ENCODE assay signal across 8 cellular contexts in the genomic region with DNA sequence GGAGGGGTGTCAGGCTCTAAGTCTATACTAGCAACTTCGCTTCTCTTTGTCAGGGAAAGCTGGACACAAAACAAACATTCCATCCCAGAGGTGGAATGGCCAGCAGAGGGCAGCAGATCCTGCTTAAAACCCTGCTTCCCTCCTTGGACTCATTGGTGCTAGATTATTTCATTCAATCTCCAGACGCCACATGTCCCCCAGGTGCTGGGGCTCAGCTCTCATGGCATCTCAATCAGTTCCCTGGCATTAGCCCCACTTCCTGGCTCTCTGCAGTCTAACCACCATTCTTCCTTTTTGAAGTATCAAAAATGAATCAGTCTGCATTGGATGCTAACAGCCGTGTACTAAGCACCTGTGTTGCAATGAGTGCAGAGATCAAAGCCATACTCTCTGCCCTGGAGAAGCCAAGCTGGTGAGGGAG. TPM values are rescaled to one million over a fixed set of nuclear protein-coding genes. Genes with fewer than 3 reads are reported as not detected.
DNase-seq lines count a peak whose midpoint lies in the region; ATAC-seq and TF ChIP-seq lines count a peak whose summit lies in the region.

No MANE protein-coding gene starts in this region.

- no peak overlapping the region for H2AFZ ChIP-seq in GM23338
- peak overlapping the region; percentile 16 for H2AFZ ChIP-seq in OCI-LY3 (ENCODE audit: low read depth, low read length)

- H3K4me3 ChIP-seq in GM23338 (no peak overlapping the region), OCI-LY3 (ENCODE audit: low read length) (no peak overlapping the region), neutrophil (ENCODE audit: low read depth in 1 of 2, low read length in 1 of 2) (no peak overlapping the region), testis (no peak overlapping the region)

- H3K4me3 Mint-ChIP-seq in GM23338 = no peak overlapping the region
- no peak overlapping the region for H3K4me3 Mint-ChIP-seq in activated T-cell treated with anti-CD3 and anti-CD28 coated beads, Interleukin-2, amount 50 U/mL, for 72 hours

- ATAC-seq in GM23338 = peak; percentile 89
- peak; percentile 30 to 53 for ATAC-seq in activated T-cell treated with anti-CD3 and anti-CD28 coated beads, Interleukin-2, amount 50 U/mL, for 72 hours (replicated peaks in 1 of 2)
- no peak for ATAC-seq in HG03175 (IDR thresholded peaks at IDR 0.05; ENCODE audit: unreplicated experiment)

- H3K79me2 ChIP-seq in GM23338 (replicated peaks; ENCODE audit: insufficient read depth) (no peaks in the 10 kb centered on the region), OCI-LY3 (ENCODE audit: low read length) (no peaks in the 10 kb centered on the region)

- TF ChIP-seq POLR2A in testis (IDR thresholded peaks at IDR 0.05) = no peak

- 33 to 43% methylated on average over 3 of the region's 3 CpGs for WGBS in testis, 2 donors

- no peaks in the 10 kb centered on the region for H3K9me3 Mint-ChIP-seq in GM23338
- H3K9me3 Mint-ChIP-seq in activated T-cell treated with anti-CD3 and anti-CD28 coated beads, Interleukin-2, amount 50 U/mL, for 72 hours = no peaks in the 10 kb centered on the region

- H3K9me3 ChIP-seq in OCI-LY3 (ENCODE audit: insufficient read depth, low read length) = no peaks in the 10 kb centered on the region
- no peaks in the 10 kb centered on the region for H3K9me3 ChIP-seq in neutrophil
- no peaks in the 10 kb centered on the region for H3K9me3 ChIP-seq in testis

- H3K9ac ChIP-seq in OCI-LY3 (ENCODE audit: low read length) = no peak overlapping the region

- H3K27ac Mint-ChIP-seq in GM23338 = no peak overlapping the region
- H3K27ac Mint-ChIP-seq in activated T-cell treated with anti-CD3 and anti-CD28 coated beads, Interleukin-2, amount 50 U/mL, for 72 hours = no peak overlapping the region

- H3K36me3 Mint-ChIP-seq in GM23338 (ENCODE audit: low read depth) = no peaks in the 10 kb centered on the region
- no peaks in the 10 kb centered on the region for H3K36me3 Mint-ChIP-seq in activated T-cell treated with anti-CD3 and anti-CD28 coated beads, Interleukin-2, amount 50 U/mL, for 72 hours (ENCODE audit: insufficient read depth in 2 of 2)

- intact Hi-C loops in testis (cut with DNase I; ENCODE audit: low total_unique reads) = no loop called here

- TF ChIP-seq CTCF in GM23338 (conservative IDR thresholded peaks at IDR 0.05; ENCODE audit: low read depth in 2 of 2) (peak; percentile 83 to 89), OCI-LY3 (IDR thresholded peaks at IDR 0.05; ENCODE audit: low read depth, low read length) (peak; percentile 89), neutrophil (IDR thresholded peaks at IDR 0.05) (peak; percentile 45), testis (IDR thresholded peaks at IDR 0.05) (peak; percentile 45 to 88 (median 71))

- no peaks in the 10 kb centered on the region for H3F3A ChIP-seq in GM23338 (replicated peaks; ENCODE audit: low read depth)

- H3K27ac ChIP-seq in GM23338 (ENCODE audit: low read depth) (no peak overlapping the region), OCI-LY3 (ENCODE audit: low read length) (no peak overlapping the region), neutrophil (no peak overlapping the region), testis (no peak overlapping the region)

- no peaks in the 10 kb centered on the region for H3K9me2 ChIP-seq in GM23338 (ENCODE audit: insufficient read depth)

- peaks cover 23% of the 10 kb centered on the region for H3K27me3 Mint-ChIP-seq in GM23338 (ENCODE audit: insufficient read depth, low read depth, poor library complexity)
- H3K27me3 Mint-ChIP-seq in activated T-cell treated with anti-CD3 and anti-CD28 coated beads, Interleukin-2, amount 50 U/mL, for 72 hours (ENCODE audit: low read depth) = peaks cover 31% of the 10 kb centered on the region

- H3K4me2 ChIP-seq in GM23338 (no peak overlapping the region), OCI-LY3 (ENCODE audit: low read length) (peak overlapping the region; percentile 44)

- H3K4me1 ChIP-seq in GM23338 (ENCODE audit: insufficient read depth) (no peaks in the 10 kb centered on the region; the same call in 1 of the 2 replicates), OCI-LY3 (ENCODE audit: low read length) (no peaks in the 10 kb centered on the region; the same call in 1 of the 2 replicates), neutrophil (ENCODE audit: control insufficient read depth in 1 of 2, insufficient read depth in 1 of 2, low read depth in 1 of 2, low read length in 1 of 2) (no peaks in the 10 kb centered on the region), testis (peaks cover 13% of the 10 kb centered on the region)

- H4K20me1 ChIP-seq in GM23338 (replicated peaks; ENCODE audit: insufficient read depth) (no peaks in the 10 kb centered on the region), OCI-LY3 (ENCODE audit: insufficient read depth, low read length) (no peaks in the 10 kb centered on the region)

- H3K27me3 ChIP-seq in GM23338 (ENCODE audit: insufficient read depth) (peaks cover 34% of the 10 kb centered on the region; the same call in 1 of the 2 replicates), OCI-LY3 (ENCODE audit: low read depth, low read length) (peaks cover 11% of the 10 kb centered on the region), neutrophil (peaks cover 35% of the 10 kb centered on the region), testis (no peaks in the 10 kb centered on the region)

- DNase-seq in AML-193 (lab: John Stamatoyannopoulos, UW) (peak; percentile 35 to 56), GM23338 (ENCODE audit: low spot score) (peak; percentile 91), fibroblast of the conjunctiva (ENCODE audit: low read depth) (peak; percentile 28), testis (peak; percentile 84)
- DNase-seq in activated T-cell treated with anti-CD3 and anti-CD28 coated beads, Interleukin-2, amount 50 U/mL, for 72 hours = peak; percentile 46 to 48

- H3K4me1 Mint-ChIP-seq in GM23338 = peaks cover 4% of the 10 kb centered on the region
- no peaks in the 10 kb centered on the region for H3K4me1 Mint-ChIP-seq in activated T-cell treated with anti-CD3 and anti-CD28 coated beads, Interleukin-2, amount 50 U/mL, for 72 hours (ENCODE audit: low read depth)

- H3K36me3 ChIP-seq in GM23338 (ENCODE audit: insufficient read depth) (no peaks in the 10 kb centered on the region), OCI-LY3 (replicated peaks; ENCODE audit: low read depth, low read length) (no peaks in the 10 kb centered on the region), neutrophil (no peaks in the 10 kb centered on the region), testis (ENCODE audit: low read depth, missing control alignments) (no peaks in the 10 kb centered on the region)

TF ChIP-seq in GM23338, 12 proteins besides CTCF, POLR2A, EP300 and RAD21 (continues in another document):
- TF ChIP-seq CREB1 (CRISPR knock-in tag; IDR thresholded peaks at IDR 0.05; ENCODE audit: low read depth) (no peak), POLR2AphosphoS5 (IDR thresholded peaks at IDR 0.05; ENCODE audit: low read depth) (no peak)

RNA-seq across cellular contexts. Expression of a gene that starts 8.1 kb away (rescaled TPM):
- 7.6 and 8.4 TPM in 2 replicates for total RNA-seq in GM23338 (2014; rRNA removed; shearing (Covaris generic))
- 26.6 and 26.9 TPM in 2 replicates for polyA plus RNA-seq in GM23338 (2016; fragmentation: Nextera tagmentation; extraction: Ambion mirVana)
- not detected for total RNA-seq in activated T-cell treated with anti-CD3 and anti-CD28 coated beads, Interleukin-2, amount 50 U/mL, for 72 hours
- total RNA-seq in testis = 1 to 10 TPM; 6.1 to 6.9 TPM
- 6.3 TPM for polyA plus RNA-seq in testis (ENCODE audit: insufficient read depth, low read depth, low replicate concordance)

RNA-seq across cellular contexts. Expression of a gene that starts 38.2 kb away (rescaled TPM):
- total RNA-seq in GM23338 (2014; rRNA removed; shearing (Covaris generic)) = not detected in 2 replicates
- polyA plus RNA-seq in GM23338 (2016; fragmentation: Nextera tagmentation; extraction: Ambion mirVana) = not detected in 2 replicates
- not detected for total RNA-seq in activated T-cell treated with anti-CD3 and anti-CD28 coated beads, Interleukin-2, amount 50 U/mL, for 72 hours
- total RNA-seq in testis = not detected
- not detected for polyA plus RNA-seq in testis (ENCODE audit: insufficient read depth, low read depth, low replicate concordance)

RNA-seq across cellular contexts. Expression of a gene that starts 47.1 kb away (rescaled TPM):
- total RNA-seq in GM23338 (2014; rRNA removed; shearing (Covaris generic)) = 0.59 and 2.2 TPM in 2 replicates
- polyA plus RNA-seq in GM23338 (2016; fragmentation: Nextera tagmentation; extraction: Ambion mirVana) (0.28 and 0.52 TPM in 2 replicates), testis (ENCODE audit: insufficient read depth, low read depth, low replicate concordance) (5.4 TPM)
- total RNA-seq in activated T-cell treated with anti-CD3 and anti-CD28 coated beads, Interleukin-2, amount 50 U/mL, for 72 hours = 10 to 100 TPM; 10.9 to 15.3 TPM
- 1 to 10 TPM; 3.4 to 4.1 TPM for total RNA-seq in testis

RNA-seq across cellular contexts. Expression of a gene that starts 51.6 kb away (rescaled TPM):
- not detected in 2 replicates for total RNA-seq in GM23338 (2014; rRNA removed; shearing (Covaris generic))
- polyA plus RNA-seq in GM23338 (2016; fragmentation: Nextera tagmentation; extraction: Ambion mirVana) (not detected in 2 replicates), testis (ENCODE audit: insufficient read depth, low read depth, low replicate concordance) (not detected)
- total RNA-seq in activated T-cell treated with anti-CD3 and anti-CD28 coated beads, Interleukin-2, amount 50 U/mL, for 72 hours = not detected
- total RNA-seq in testis = not detected

Comparison
In these comparisons a context has a peak if more than half of its experiments do, and no peak if none do; other contexts are left out.
1. DNase-seq: peak in every context shown above with its lines; median percentile 91 in GM23338; 84 in testis; 47 in activated T-cell treated with anti-CD3 and anti-CD28 coated beads, Interleukin-2, amount 50 U/mL, for 72 hours; 46 in AML-193; 28 in fibroblast of the conjunctiva.